ENCODE assay signal across 25 cellular contexts in genomic region chr4:165757426-165757825, GRCh38.
"Had no signal": no experiment of that assay in that cellular context is flagged by ENCODE, and none has a peak within 500 bp of the region (broad histone marks: within the 10 kb centered on the region; RNA-seq: fewer than 3 reads in every experiment).

No MANE protein-coding gene starts in this region.

- DNase-seq: effector memory CD8-positive, alpha-beta T cell; gastrocnemius medialis; heart right ventricle; hypothalamus; kidney; left cardiac atrium; left ventricle myocardium inferior; lower lobe of right lung; mesenchymal stem cell; midbrain; pancreas; right cardiac atrium; small intestine; stimulated activated CD4-positive, alpha-beta T cell treated with anti-CD3 and anti-CD28 coated beads, Interleukin-12 subunit alpha, Interleukin-12 subunit beta, amount 100 ng/mL, for 4 hours; stimulated activated naive CD4-positive, alpha-beta T cell; stomach; substantia nigra; transverse colon had no signal

- H3K27ac Mint-ChIP-seq: dendritic cell treated with granulocyte-macrophage colony-stimulating factor and Interleukin-4, amounts not matched to agents 40 ng/mL and 50 ng/mL, for 4 days; effector memory CD8-positive, alpha-beta T cell; natural killer cell treated with Interleukin-12 subunit alpha and Interleukin-12 subunit beta and Interleukin-15 and Interleukin-18, amount 100 ng/mL, for 72 hours; progenitor cell of endocrine pancreas had no signal

- H3K4me3 Mint-ChIP-seq: dendritic cell treated with granulocyte-macrophage colony-stimulating factor and Interleukin-4, amounts not matched to agents 40 ng/mL and 50 ng/mL, for 4 days; effector memory CD8-positive, alpha-beta T cell; natural killer cell treated with Interleukin-12 subunit alpha and Interleukin-12 subunit beta and Interleukin-15 and Interleukin-18, amount 100 ng/mL, for 72 hours had no signal

- H3K27me3 Mint-ChIP-seq: dendritic cell treated with granulocyte-macrophage colony-stimulating factor and Interleukin-4, amounts not matched to agents 40 ng/mL and 50 ng/mL, for 4 days; effector memory CD8-positive, alpha-beta T cell; natural killer cell treated with Interleukin-12 subunit alpha and Interleukin-12 subunit beta and Interleukin-15 and Interleukin-18, amount 100 ng/mL, for 72 hours; progenitor cell of endocrine pancreas had no signal

- H3K27me3 ChIP-seq: esophagus muscularis mucosa, gastrocnemius medialis, heart right ventricle, pancreas, stomach, transverse colon had no signal

- H3K36me3 Mint-ChIP-seq: natural killer cell treated with Interleukin-12 subunit alpha and Interleukin-12 subunit beta and Interleukin-15 and Interleukin-18, amount 100 ng/mL, for 72 hours had no signal

- ATAC-seq: effector memory CD8-positive, alpha-beta T cell; gastrocnemius medialis; heart right ventricle; left cardiac atrium; lower lobe of right lung; natural killer cell treated with Interleukin-12 subunit alpha and Interleukin-12 subunit beta and Interleukin-15 and Interleukin-18, amount 100 ng/mL, for 72 hours; pancreas; right cardiac atrium had no signal

- H3K4me1 ChIP-seq: esophagus muscularis mucosa, gastrocnemius medialis, lower lobe of right lung, pancreas, stomach, transverse colon had no signal

- H3K27ac ChIP-seq: epithelial cell of prostate, esophagus muscularis mucosa, gastrocnemius medialis, heart right ventricle, left ventricle myocardium inferior, lower lobe of right lung, pancreas, stomach, thoracic aorta, transverse colon had no signal

- FAIRE-seq: colon, kidney, pancreas, small intestine had no signal

- H3K4me3 ChIP-seq: esophagus muscularis mucosa, gastrocnemius medialis, heart right ventricle, left ventricle myocardium inferior, lower lobe of right lung, pancreas, stomach, thoracic aorta, transverse colon had no signal

- H3K9me3 Mint-ChIP-seq: dendritic cell treated with granulocyte-macrophage colony-stimulating factor and Interleukin-4, amounts not matched to agents 40 ng/mL and 50 ng/mL, for 4 days had no signal

- H3K9me3 ChIP-seq: esophagus muscularis mucosa, gastrocnemius medialis, heart right ventricle, left ventricle myocardium inferior, lower lobe of right lung, pancreas, stomach, thoracic aorta, transverse colon had no signal

- H3K36me3 ChIP-seq: esophagus muscularis mucosa, gastrocnemius medialis, heart right ventricle, left ventricle myocardium inferior, lower lobe of right lung, pancreas, stomach, thoracic aorta, transverse colon had no signal
